ENCODE assay signal across 8 cellular contexts in the genomic region with DNA sequence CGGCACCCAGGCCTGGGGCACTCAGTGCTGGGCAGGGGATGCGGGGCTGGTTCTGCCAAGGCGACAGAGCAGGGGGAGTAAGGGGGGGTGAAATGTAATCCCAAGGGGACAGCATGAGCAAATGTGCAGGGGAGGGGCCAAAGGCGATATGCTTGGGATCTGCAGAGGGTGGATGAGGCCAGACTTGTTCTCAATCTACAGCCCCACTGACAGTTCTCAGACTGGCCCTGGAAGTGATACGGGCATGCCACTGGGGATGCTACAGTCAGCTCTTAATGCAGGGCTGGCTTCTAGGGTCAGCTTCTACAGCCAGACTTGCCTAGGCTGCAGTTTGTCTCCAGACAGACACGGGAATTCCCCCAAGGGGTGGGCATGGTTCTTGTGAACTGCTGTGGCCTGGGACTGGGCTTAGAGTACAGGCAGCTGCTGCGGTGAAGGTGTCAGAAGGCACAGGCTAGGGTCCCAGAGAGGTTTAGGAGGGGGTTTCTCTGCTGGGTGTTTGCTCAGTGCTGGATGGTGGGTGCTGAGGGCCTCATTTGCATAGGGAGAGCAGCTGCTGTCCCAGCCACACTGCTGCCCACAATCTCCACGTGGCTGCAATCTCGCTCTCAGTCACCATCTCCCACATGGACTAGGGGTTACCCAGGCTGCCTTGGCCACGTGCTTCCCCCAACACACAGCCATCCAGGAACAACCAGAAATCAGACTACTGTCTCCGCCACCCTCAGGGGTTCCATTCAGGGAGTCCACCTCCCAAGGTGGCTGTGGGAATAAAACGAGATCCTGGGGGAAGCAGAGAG.
DNase-seq lines count a peak whose midpoint lies in the region; ATAC-seq and TF ChIP-seq lines count a peak whose summit lies in the region.

No MANE protein-coding gene starts in this region.

- POLR2A ChIA-PET in A673 (lab: Charles Lee; ENCODE audit: low non-redundant PET): no interaction called here

- CTCF ChIA-PET in A673 (lab: Charles Lee): no interaction called here

- H3K27ac Mint-ChIP-seq in T-helper 2 cell treated with Interferon-gamma antibody and Interleukin-4, amounts not matched to agents 5 μg/mL and 100 μg/mL, for 36 hours: peak overlapping the region; percentile 33

- peak overlapping the region; percentile 77 to 96 (median 86) for H3K4me2 ChIP-seq in BLaER1 treated with 17β-estradiol and CSF1 and Interleukin-3, amounts not matched to agents 10 nM and 100 nM

- 0 out of 20 replicates have a peak overlapping the region, but pooled peaks of 1 of the 10 experiments have one; percentile 11 for H3K4me3 ChIP-seq in BLaER1 treated with 17β-estradiol and CSF1 and Interleukin-3, amounts not matched to agents 10 nM and 100 nM
- H3K4me3 ChIP-seq in lung (no peak overlapping the region), A673 (ENCODE audit: low read depth, low read length, poor library complexity, severe bottlenecking) (no peak overlapping the region)

- H3K27me3 ChIP-seq in BLaER1 treated with 17β-estradiol and CSF1 and Interleukin-3, amounts not matched to agents 10 nM and 100 nM: no peaks in the 10 kb centered on the region
- no peaks in the 10 kb centered on the region for H3K27me3 ChIP-seq in lung (ENCODE audit: control insufficient read depth, insufficient read depth)
- no peaks in the 10 kb centered on the region for H3K27me3 ChIP-seq in A673 (replicated peaks; ENCODE audit: insufficient read depth, low read depth, low read length, poor library complexity)

- DNase-seq in T-helper 2 cell treated with Interferon-gamma antibody and Interleukin-4, amounts not matched to agents 5 μg/mL and 100 μg/mL, for 36 hours (ENCODE audit: low spot score): peak; percentile 83
- DNase-seq in lung (ENCODE audit: low spot score) (no peak), foreskin melanocyte (no peak), A673 (ENCODE audit: low spot score) (no peak), erythroblast (lab: John Stamatoyannopoulos, UW) (no peak)

- TF ChIP-seq POLR2A in GM18951 (IDR thresholded peaks at IDR 0.05; ENCODE audit: extremely low read depth, insufficient read depth, insufficient read length) (peak; percentile 22), erythroblast (IDR thresholded peaks at IDR 0.05; ENCODE audit: low read length) (no peak)

- H3K36me3 Mint-ChIP-seq in T-helper 2 cell treated with Interferon-gamma antibody and Interleukin-4, amounts not matched to agents 5 μg/mL and 100 μg/mL, for 36 hours (ENCODE audit: low read depth): no peaks in the 10 kb centered on the region

- H3K4me1 Mint-ChIP-seq in T-helper 2 cell treated with Interferon-gamma antibody and Interleukin-4, amounts not matched to agents 5 μg/mL and 100 μg/mL, for 36 hours (ENCODE audit: low read depth): peaks cover 39% of the 10 kb centered on the region

- peak; percentile 69 for ATAC-seq in HG03103 (IDR thresholded peaks at IDR 0.05; ENCODE audit: low read depth, unreplicated experiment)
- ATAC-seq in lung (ENCODE audit: insufficient read depth, low FRiP score): peak; percentile 44

- peaks cover 0 to 9% (median 0%) of the 10 kb centered on the region in 11 experiments; a peak in 6 of 22 replicates for H3K9me3 ChIP-seq in BLaER1 treated with 17β-estradiol and CSF1 and Interleukin-3, amounts not matched to agents 10 nM and 100 nM (replicated peaks in 1 of 11)
- H3K9me3 ChIP-seq in lung (ENCODE audit: control insufficient read depth in 2 of 2, insufficient read depth in 1 of 2, low read length in 1 of 2) (no peaks in the 10 kb centered on the region), A673 (ENCODE audit: low read depth, low read length, poor library complexity, severe bottlenecking) (no peaks in the 10 kb centered on the region)

- H3K9me3 Mint-ChIP-seq in T-helper 2 cell treated with Interferon-gamma antibody and Interleukin-4, amounts not matched to agents 5 μg/mL and 100 μg/mL, for 36 hours: no peaks in the 10 kb centered on the region

- intact Hi-C loops in A673 (cut with micrococcal nuclease; ENCODE audit: unreplicated experiment): no loop called here

- no peaks in the 10 kb centered on the region; a peak in 1 of 22 replicates for H4K20me1 ChIP-seq in BLaER1 treated with 17β-estradiol and CSF1 and Interleukin-3, amounts not matched to agents 10 nM and 100 nM

- H3K9ac ChIP-seq in BLaER1 treated with 17β-estradiol and CSF1 and Interleukin-3, amounts not matched to agents 10 nM and 100 nM: peak overlapping the region; percentile 31 to 85 (median 81); a peak in 21 of 22 replicates

- peak overlapping the region; percentile 55 to 99 (median 92); a peak in 21 of 22 replicates for H3K27ac ChIP-seq in BLaER1 treated with 17β-estradiol and CSF1 and Interleukin-3, amounts not matched to agents 10 nM and 100 nM
- H3K27ac ChIP-seq in lung (ENCODE audit: low read depth in 1 of 2, low read length in 1 of 2): no peak overlapping the region
- H3K27ac ChIP-seq in A673 (ENCODE audit: low read depth, low read length, poor library complexity, severe bottlenecking): no peak overlapping the region

- TF ChIP-seq CTCF in lung (IDR thresholded peaks at IDR 0.05; ENCODE audit: control extremely low read depth, extremely low read depth) (no peak), A673 (conservative IDR thresholded peaks at IDR 0.05; ENCODE audit: low read depth, low read length) (no peak)

- no peaks in the 10 kb centered on the region for H3K27me3 Mint-ChIP-seq in T-helper 2 cell treated with Interferon-gamma antibody and Interleukin-4, amounts not matched to agents 5 μg/mL and 100 μg/mL, for 36 hours (ENCODE audit: low read depth)

- no TSS peak for BruUV-seq in A673 (replicated peaks; lab: Mats Ljungman, UMichigan)

- H3K36me3 ChIP-seq in BLaER1 treated with 17β-estradiol and CSF1 and Interleukin-3, amounts not matched to agents 10 nM and 100 nM: no peaks in the 10 kb centered on the region
- H3K36me3 ChIP-seq in lung (ENCODE audit: control insufficient read depth in 2 of 2, insufficient read depth in 2 of 2, low read length in 2 of 2): no peaks in the 10 kb centered on the region
- H3K36me3 ChIP-seq in A673 (ENCODE audit: insufficient read depth, low read length, poor library complexity, severe bottlenecking): no peaks in the 10 kb centered on the region

- WGBS in lung, 2 donors: 60 to 63% methylated on average over 12 of the region's 12 CpGs

- peak overlapping the region; percentile 70 for H3K4me3 Mint-ChIP-seq in T-helper 2 cell treated with Interferon-gamma antibody and Interleukin-4, amounts not matched to agents 5 μg/mL and 100 μg/mL, for 36 hours

- H3K4me1 ChIP-seq in BLaER1 treated with 17β-estradiol and CSF1 and Interleukin-3, amounts not matched to agents 10 nM and 100 nM: peaks cover 84 to 100% (median 99%) of the 10 kb centered on the region in 10 experiments
- peaks cover 0 to 23% of the 10 kb centered on the region in 2 donors for H3K4me1 ChIP-seq in lung (ENCODE audit: control insufficient read depth in 2 of 2, insufficient read depth in 2 of 2, low read length in 2 of 2)
- no peaks in the 10 kb centered on the region for H3K4me1 ChIP-seq in A673 (ENCODE audit: insufficient read depth, low read length, poor library complexity, severe bottlenecking)

- in situ Hi-C loops in GM18951 (cut with MboI; ENCODE audit: low sequenced_read_pairs, unreplicated experiment): no loop called here

Comparison
In these comparisons a context has a peak if more than half of its experiments do, and no peak if none do; other contexts are left out.
1. H3K27ac ChIP-seq: peak in BLaER1 treated with 17β-estradiol and CSF1 and Interleukin-3, amounts not matched to agents 10 nM and 100 nM (11 of 11); none in lung (0 of 2) and A673 (single experiment).